14 cellular contexts compared by ENCODE assay signal in the genomic region with DNA sequence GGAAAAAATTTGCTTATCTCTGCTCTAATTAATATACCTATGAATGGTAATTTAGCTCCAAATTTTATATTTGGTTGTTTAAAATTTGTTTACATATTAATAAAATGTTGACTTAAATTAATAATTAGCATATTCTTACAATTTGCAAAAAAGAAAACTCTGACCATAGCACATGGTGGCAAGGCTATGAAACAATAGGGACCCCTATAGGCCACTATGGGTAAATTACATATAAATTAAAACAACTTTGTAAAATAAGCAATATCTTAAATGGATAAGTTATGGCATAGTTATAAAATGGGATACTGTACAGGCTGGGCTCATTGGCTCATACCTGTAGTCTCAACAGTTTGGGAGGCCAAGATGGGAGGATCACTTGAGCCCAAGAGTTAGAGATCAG.
DNase-seq lines count a peak whose midpoint lies in the region; ATAC-seq and TF ChIP-seq lines count a peak whose summit lies in the region.
"Had no signal": no experiment of that assay in that cellular context is flagged by ENCODE, and none has a peak within 500 bp of the region (broad histone marks: within the 10 kb centered on the region; RNA-seq: fewer than 3 reads in every experiment).

No MANE protein-coding gene starts in this region.

- no peak overlapping the region for H3K27ac ChIP-seq in liver (ENCODE audit: low read depth in 1 of 2, low read length in 2 of 2)
- H3K27ac ChIP-seq: esophagus muscularis mucosa, spleen had no signal

- H3K4me3 ChIP-seq in liver (ENCODE audit: low read depth in 1 of 3, low read length in 3 of 3) = no peak overlapping the region
- H3K4me3 ChIP-seq: esophagus muscularis mucosa, mucosa of descending colon, spleen had no signal

- H3K9me3 ChIP-seq in liver (ENCODE audit: control insufficient read depth in 4 of 4, low read length in 3 of 4) = no peaks in the 10 kb centered on the region
- H3K9me3 ChIP-seq: esophagus muscularis mucosa, mucosa of descending colon, spleen had no signal

- peak; percentile 58 to 59 for TF ChIP-seq RAD21 in liver (IDR thresholded peaks at IDR 0.05)

- peaks cover 0 to 12% (median 3%) of the 10 kb centered on the region in 4 donors for H3K4me1 ChIP-seq in liver (ENCODE audit: control insufficient read depth in 4 of 4, insufficient read depth in 4 of 4, low read length in 3 of 4)
- H3K4me1 ChIP-seq: esophagus muscularis mucosa, spleen had no signal

- TF ChIP-seq CTCF in liver (IDR thresholded peaks at IDR 0.05; ENCODE audit: low read depth, low read length, missing input control) = peak; percentile 14

- peak; percentile 50 for DNase-seq in COLO829 (ENCODE audit: low spot score)
- DNase-seq in Kasumi-1 (lab: John Stamatoyannopoulos, UW) = peak; percentile 9 to 16
- peak; percentile 31 for DNase-seq in amniotic epithelial cell (ENCODE audit: low read depth)
- no peak for DNase-seq in NCI-H2227 (lab: John Stamatoyannopoulos, UW; ENCODE audit: unreplicated experiment)
- no peak for DNase-seq in activated CD4-positive, CD25-positive, alpha-beta regulatory T cell treated with anti-CD3 and anti-CD28 coated beads, Interleukin-2, amount 50 U/mL, for 72 hours
- DNase-seq: mucosa of descending colon; spleen; stimulated activated naive CD4-positive, alpha-beta T cell treated with Interleukin-2 at 50 U/mL for 16 hours had no signal

- no peaks in the 10 kb centered on the region for H3K36me3 ChIP-seq in liver (ENCODE audit: control insufficient read depth in 4 of 4, insufficient read depth in 3 of 4, low read depth in 1 of 4, low read length in 3 of 4)
- H3K36me3 ChIP-seq: esophagus muscularis mucosa, spleen had no signal

- ATAC-seq in HG03175 (IDR thresholded peaks at IDR 0.05; ENCODE audit: unreplicated experiment) (no peak), HG03571 (IDR thresholded peaks at IDR 0.05; ENCODE audit: unreplicated experiment) (no peak)
- ATAC-seq: activated CD4-positive, CD25-positive, alpha-beta regulatory T cell treated with anti-CD3 and anti-CD28 coated beads, Interleukin-2, amount 50 U/mL, for 24 hours; activated naive CD4-positive, alpha-beta T cell treated with anti-CD3 and anti-CD28 coated beads, Interleukin-2, amount 50 U/mL, for 72 hours; mucosa of descending colon had no signal

- no peak overlapping the region for H3K9ac ChIP-seq in liver (ENCODE audit: low read depth in 1 of 2, low read length in 2 of 2)

- no peaks in the 10 kb centered on the region for H3K27me3 ChIP-seq in liver (ENCODE audit: control insufficient read depth in 4 of 4, insufficient read depth in 4 of 4, low read length in 3 of 4)
- H3K27me3 ChIP-seq: esophagus muscularis mucosa, spleen had no signal

TF ChIP-seq in liver, 16 proteins besides CTCF, POLR2A, EP300 and RAD21:
- TF ChIP-seq HNF4G (IDR thresholded peaks at IDR 0.05) (no peak), HNF4A (conservative IDR thresholded peaks at IDR 0.05) (no peak), RXRA (IDR thresholded peaks at IDR 0.05) (no peak), YY1 (IDR thresholded peaks at IDR 0.05) (no peak), GABPA (IDR thresholded peaks at IDR 0.05 in 1 of 2, conservative IDR thresholded peaks at IDR 0.05 in 1 of 2) (no peak), NR2F2 (IDR thresholded peaks at IDR 0.05) (no peak)
- TF ChIP-seq, protein P1, sequence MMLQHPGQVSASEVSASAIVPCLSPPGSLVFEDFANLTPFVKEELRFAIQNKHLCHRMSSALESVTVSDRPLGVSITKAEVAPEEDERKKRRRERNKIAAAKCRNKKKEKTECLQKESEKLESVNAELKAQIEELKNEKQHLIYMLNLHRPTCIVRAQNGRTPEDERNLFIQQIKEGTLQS (IDR thresholded peaks at IDR 0.05) = no peak

Comparison
In these comparisons a context has a peak if more than half of its experiments do, and no peak if none do; other contexts are left out.
1. DNase-seq: peak in COLO829 (single experiment), Kasumi-1 (2 of 2) and amniotic epithelial cell (single experiment); none in NCI-H2227 (single experiment) and activated CD4-positive, CD25-positive, alpha-beta regulatory T cell treated with anti-CD3 and anti-CD28 coated beads, Interleukin-2, amount 50 U/mL, for 72 hours (single experiment).